Comparison of ENCODE assay signal across 3 cellular contexts in the genomic region with DNA sequence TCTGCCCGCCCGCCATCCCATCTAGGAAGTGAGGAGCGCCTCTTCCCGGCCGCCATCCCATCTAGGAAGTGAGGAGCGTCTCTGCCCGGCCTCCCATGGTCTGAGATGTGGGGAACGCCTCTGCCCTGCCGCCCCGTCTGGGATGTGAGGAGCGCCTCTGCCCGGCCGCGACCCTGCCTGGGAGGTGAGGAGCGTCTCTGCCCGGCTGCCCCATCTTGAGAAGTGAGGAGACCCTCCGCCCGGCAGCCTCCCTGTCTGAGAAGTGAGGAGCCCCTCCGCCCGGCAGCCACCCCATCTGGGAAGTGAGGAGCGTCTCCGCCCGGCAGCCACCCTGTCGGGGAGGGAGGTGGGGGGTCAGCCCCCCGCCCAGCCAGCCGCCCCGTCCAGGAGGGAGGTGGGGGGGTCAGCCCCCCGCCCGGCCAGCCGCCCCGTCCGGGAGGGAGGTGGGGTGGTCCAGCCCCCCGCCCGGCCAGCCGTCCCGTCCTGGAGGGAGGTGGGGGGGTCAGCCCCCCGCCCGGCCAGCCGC. TPM values are rescaled to one million over a fixed set of nuclear protein-coding genes. Genes with fewer than 3 reads are reported as not detected.
"Had no signal": no experiment of that assay in that cellular context is flagged by ENCODE, and none has a peak within 500 bp of the region (broad histone marks: within the 10 kb centered on the region; RNA-seq: fewer than 3 reads in every experiment).

No MANE protein-coding gene starts in this region.

RNA-seq across cellular contexts. Expression of a gene that starts 11.5 kb away (rescaled TPM):
- total RNA-seq: thoracic aorta, ureter, vagina had no signal
